ENCODE assay signal across 2 cellular contexts in the genomic region with DNA sequence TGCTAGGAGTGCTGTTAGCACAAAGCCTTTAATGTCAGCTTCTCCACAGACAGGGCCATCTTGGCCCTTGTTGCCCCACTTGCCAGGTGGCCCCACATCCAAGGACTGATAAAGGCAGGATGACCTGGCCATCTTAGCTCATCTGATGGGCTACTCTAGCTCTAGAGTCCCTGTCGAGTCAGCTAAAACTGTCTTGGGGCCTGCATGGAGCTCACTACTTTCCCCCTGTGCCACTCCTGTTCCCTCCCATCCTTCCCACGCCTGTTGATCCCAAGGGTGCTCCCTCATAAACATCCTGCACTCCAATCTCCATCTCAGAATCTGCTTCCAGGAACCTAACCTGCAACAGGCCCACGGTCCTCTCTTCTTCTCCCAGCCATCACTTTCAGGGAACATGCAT.
TF ChIP-seq lines count a peak whose summit lies in the region.

No MANE protein-coding gene starts in this region.

TF ChIP-seq in GM23338, 12 proteins besides CTCF, POLR2A, EP300 and RAD21:
- TF ChIP-seq JUNB (IDR thresholded peaks at IDR 0.05; ENCODE audit: unreplicated experiment) (no peak), STAT1 (IDR thresholded peaks at IDR 0.05; ENCODE audit: unreplicated experiment) (no peak), ZNF114 (CRISPR knock-in tag; IDR thresholded peaks at IDR 0.05) (no peak), ZNF462 (CRISPR knock-in tag; IDR thresholded peaks at IDR 0.05) (no peak), EZH2 (IDR thresholded peaks at IDR 0.05; ENCODE audit: low read depth, unreplicated experiment) (no peak), CREB1 (CRISPR knock-in tag; IDR thresholded peaks at IDR 0.05; ENCODE audit: low read depth) (no peak), NANOG (IDR thresholded peaks at IDR 0.05; ENCODE audit: borderline replicate concordance) (no peak), EZH2phosphoT487 (IDR thresholded peaks at IDR 0.05; ENCODE audit: unreplicated experiment) (no peak), REST (IDR thresholded peaks at IDR 0.05; ENCODE audit: unreplicated experiment) (no peak)
TF ChIP-seq in GM23338: peak in this region for 0.

TF ChIP-seq in K562, 482 proteins besides CTCF, POLR2A, EP300 and RAD21:
- TF ChIP-seq ZBTB1 (CRISPR knock-in tag; IDR thresholded peaks at IDR 0.05; ENCODE audit: borderline replicate concordance, low read depth) (no peak), TGIF2 (CRISPR knock-in tag; IDR thresholded peaks at IDR 0.05) (no peak), KDM1A (IDR thresholded peaks at IDR 0.05) (no peak), CBX5 (IDR thresholded peaks at IDR 0.05; ENCODE audit: borderline replicate concordance, low read depth) (no peak), ZNF316 (IDR thresholded peaks at IDR 0.05) (peak; percentile 79), C11orf30 (IDR thresholded peaks at IDR 0.05; ENCODE audit: low read depth) (peak; percentile 49)
- TF ChIP-seq, protein P1, sequence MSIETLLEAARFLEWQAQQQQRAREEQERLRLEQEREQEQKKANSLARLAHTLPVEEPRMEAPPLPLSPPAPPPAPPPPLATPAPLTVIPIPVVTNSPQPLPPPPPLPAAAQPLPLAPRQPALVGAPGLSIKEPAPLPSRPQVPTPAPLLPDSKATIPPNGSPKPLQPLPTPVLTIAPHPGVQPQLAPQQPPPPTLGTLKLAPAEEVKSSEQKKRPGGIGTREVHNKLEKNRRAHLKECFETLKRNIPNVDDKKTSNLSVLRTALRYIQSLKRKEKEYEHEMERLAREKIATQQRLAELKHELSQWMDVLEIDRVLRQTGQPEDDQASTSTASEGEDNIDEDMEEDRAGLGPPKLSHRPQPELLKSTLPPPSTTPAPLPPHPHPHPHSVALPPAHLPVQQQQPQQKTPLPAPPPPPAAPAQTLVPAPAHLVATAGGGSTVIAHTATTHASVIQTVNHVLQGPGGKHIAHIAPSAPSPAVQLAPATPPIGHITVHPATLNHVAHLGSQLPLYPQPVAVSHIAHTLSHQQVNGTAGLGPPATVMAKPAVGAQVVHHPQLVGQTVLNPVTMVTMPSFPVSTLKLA (conservative IDR thresholded peaks at IDR 0.05), result no peak
